In genomic region chr5:61578858-61579503, GRCh38 we compare ENCODE assay signal across 18 cellular contexts.
DNase-seq lines count a peak whose midpoint lies in the region; ATAC-seq and TF ChIP-seq lines count a peak whose summit lies in the region.
"Had no signal": no experiment of that assay in that cellular context is flagged by ENCODE, and none has a peak within 500 bp of the region (broad histone marks: within the 10 kb centered on the region; RNA-seq: fewer than 3 reads in every experiment).

No MANE protein-coding gene starts in this region.

- H3K9me3 ChIP-seq in SJCRH30 (replicated peaks), result no peaks in the 10 kb centered on the region; the same call in 1 of the 2 replicates
- no peaks in the 10 kb centered on the region for H3K9me3 ChIP-seq in esophagus squamous epithelium
- H3K9me3 ChIP-seq: BLaER1 treated with 17β-estradiol and CSF1 and Interleukin-3, amounts not matched to agents 10 nM and 100 nM had no signal

- intact Hi-C loops in esophagus squamous epithelium (cut with DNase I), result no loop called here

- H3K4me3 ChIP-seq in foreskin fibroblast (ENCODE audit: low read depth in 1 of 2, low read length in 2 of 2) (no peak overlapping the region), SJCRH30 (no peak overlapping the region), esophagus squamous epithelium (no peak overlapping the region)
- H3K4me3 ChIP-seq: BLaER1 treated with 17β-estradiol and CSF1 and Interleukin-3, amounts not matched to agents 10 nM and 100 nM had no signal

- peaks cover 11% of the 10 kb centered on the region for H3K4me1 ChIP-seq in SJCRH30
- H3K4me1 ChIP-seq in esophagus squamous epithelium, result peaks cover 0 to 7% (median 0%) of the 10 kb centered on the region in 3 donors

- H3K36me3 Mint-ChIP-seq in activated T-cell treated with anti-CD3 and anti-CD28 coated beads, Interleukin-2, amount 50 U/mL, for 4 hours (ENCODE audit: insufficient read depth), result no peaks in the 10 kb centered on the region
- no peaks in the 10 kb centered on the region for H3K36me3 Mint-ChIP-seq in activated T-cell treated with anti-CD3 and anti-CD28 coated beads, Interleukin-2, amount 50 U/mL, for 24 hours (ENCODE audit: low read depth)
- H3K36me3 Mint-ChIP-seq: CD8-positive, alpha-beta T cell had no signal

- peaks cover 8% of the 10 kb centered on the region for H3K27me3 Mint-ChIP-seq in activated T-cell treated with anti-CD3 and anti-CD28 coated beads, Interleukin-2, amount 50 U/mL, for 4 hours (ENCODE audit: low read depth)
- H3K27me3 Mint-ChIP-seq in activated T-cell treated with anti-CD3 and anti-CD28 coated beads, Interleukin-2, amount 50 U/mL, for 24 hours, result peaks cover 7% of the 10 kb centered on the region

- H3K27me3 ChIP-seq in SJCRH30, result no peaks in the 10 kb centered on the region
- H3K27me3 ChIP-seq in esophagus squamous epithelium, result no peaks in the 10 kb centered on the region
- H3K27me3 ChIP-seq: BLaER1 treated with 17β-estradiol and CSF1 and Interleukin-3, amounts not matched to agents 10 nM and 100 nM had no signal

- H3K36me3 ChIP-seq in SJCRH30 (no peaks in the 10 kb centered on the region), esophagus squamous epithelium (no peaks in the 10 kb centered on the region)
- H3K36me3 ChIP-seq: BLaER1 treated with 17β-estradiol and CSF1 and Interleukin-3, amounts not matched to agents 10 nM and 100 nM had no signal

- DNase-seq in activated T-cell treated with anti-CD3 and anti-CD28 coated beads, Interleukin-2, amount 50 U/mL, for 4 hours, result no peak
- DNase-seq in activated T-cell treated with anti-CD3 and anti-CD28 coated beads, Interleukin-2, amount 50 U/mL, for 24 hours, result no peak
- DNase-seq in OCI-M1 (lab: John Stamatoyannopoulos, UW) (peak; percentile 3), foreskin fibroblast (peak; percentile 8 to 35), SJCRH30 (no peak), esophagus squamous epithelium (lab: John Stamatoyannopoulos, UW) (no peak)
- DNase-seq in stimulated activated naive CD8-positive, alpha-beta T cell treated with anti-CD3 and anti-CD28 coated beads, Interleukin-15, Interleukin-2, amounts not matched to agents 100 U/mL and 50 U/mL, for 24 hours, result no peak
- DNase-seq: CD8-positive, alpha-beta T cell; DMS53; NCI-H1417 treated with DMSO at 0.1 percent for 48 hours; NCI-H187 treated with DMSO at 0.1 percent for 48 hours; NCI-H2227 treated with DMSO at 0.1 percent for 48 hours; NCI-H524; NCI-H82; SHP77 had no signal

- H3K27ac ChIP-seq in SJCRH30 (no peak overlapping the region), esophagus squamous epithelium (no peak overlapping the region)
- H3K27ac ChIP-seq: BLaER1 treated with 17β-estradiol and CSF1 and Interleukin-3, amounts not matched to agents 10 nM and 100 nM; KMS-11 had no signal

- H3K9me3 Mint-ChIP-seq in activated T-cell treated with anti-CD3 and anti-CD28 coated beads, Interleukin-2, amount 50 U/mL, for 4 hours, result no peaks in the 10 kb centered on the region
- H3K9me3 Mint-ChIP-seq in activated T-cell treated with anti-CD3 and anti-CD28 coated beads, Interleukin-2, amount 50 U/mL, for 24 hours, result no peaks in the 10 kb centered on the region
- H3K9me3 Mint-ChIP-seq: CD8-positive, alpha-beta T cell had no signal

- H3K4me3 Mint-ChIP-seq in activated T-cell treated with anti-CD3 and anti-CD28 coated beads, Interleukin-2, amount 50 U/mL, for 4 hours, result no peak overlapping the region
- no peak overlapping the region for H3K4me3 Mint-ChIP-seq in activated T-cell treated with anti-CD3 and anti-CD28 coated beads, Interleukin-2, amount 50 U/mL, for 24 hours
- H3K4me3 Mint-ChIP-seq: CD8-positive, alpha-beta T cell had no signal

- ATAC-seq in activated T-cell treated with anti-CD3 and anti-CD28 coated beads, Interleukin-2, amount 50 U/mL, for 4 hours, result peak; percentile 67 to 79
- ATAC-seq in stimulated activated naive CD8-positive, alpha-beta T cell treated with anti-CD3 and anti-CD28 coated beads, Interleukin-15, Interleukin-2, amounts not matched to agents 100 U/mL and 50 U/mL, for 24 hours, result peak; percentile 80
- no peak for ATAC-seq in HG03159 (IDR thresholded peaks at IDR 0.05; ENCODE audit: unreplicated experiment)
- ATAC-seq: CD8-positive, alpha-beta T cell had no signal

- no peaks in the 10 kb centered on the region for H3K4me1 Mint-ChIP-seq in activated T-cell treated with anti-CD3 and anti-CD28 coated beads, Interleukin-2, amount 50 U/mL, for 4 hours (ENCODE audit: low read depth)
- peaks cover 10% of the 10 kb centered on the region for H3K4me1 Mint-ChIP-seq in activated T-cell treated with anti-CD3 and anti-CD28 coated beads, Interleukin-2, amount 50 U/mL, for 24 hours (ENCODE audit: low read depth)

- WGBS in esophagus squamous epithelium, 2 donors, result 57 to 89% methylated on average over 1 of the region's 1 CpG

- TF ChIP-seq POLR2A in esophagus squamous epithelium (IDR thresholded peaks at IDR 0.05), result no peak

- H3K27ac Mint-ChIP-seq in activated T-cell treated with anti-CD3 and anti-CD28 coated beads, Interleukin-2, amount 50 U/mL, for 24 hours, result no peak overlapping the region
- H3K27ac Mint-ChIP-seq: CD8-positive, alpha-beta T cell had no signal

- no peak for TF ChIP-seq CTCF in foreskin fibroblast (IDR thresholded peaks at IDR 0.05; ENCODE audit: low read depth, low read length)
- no peak for TF ChIP-seq CTCF in esophagus squamous epithelium (IDR thresholded peaks at IDR 0.05)

Comparison
In these comparisons a context has a peak if more than half of its experiments do, and no peak if none do; other contexts are left out.
1. DNase-seq: peak in OCI-M1 (single experiment) and foreskin fibroblast (2 of 2); none in activated T-cell treated with anti-CD3 and anti-CD28 coated beads, Interleukin-2, amount 50 U/mL, for 4 hours (single experiment), activated T-cell treated with anti-CD3 and anti-CD28 coated beads, Interleukin-2, amount 50 U/mL, for 24 hours (single experiment), stimulated activated naive CD8-positive, alpha-beta T cell treated with anti-CD3 and anti-CD28 coated beads, Interleukin-15, Interleukin-2, amounts not matched to agents 100 U/mL and 50 U/mL, for 24 hours (single experiment), SJCRH30 (0 of 2) and esophagus squamous epithelium (single experiment).